Comparison of ENCODE assay signal across 17 cellular contexts in the genomic region with DNA sequence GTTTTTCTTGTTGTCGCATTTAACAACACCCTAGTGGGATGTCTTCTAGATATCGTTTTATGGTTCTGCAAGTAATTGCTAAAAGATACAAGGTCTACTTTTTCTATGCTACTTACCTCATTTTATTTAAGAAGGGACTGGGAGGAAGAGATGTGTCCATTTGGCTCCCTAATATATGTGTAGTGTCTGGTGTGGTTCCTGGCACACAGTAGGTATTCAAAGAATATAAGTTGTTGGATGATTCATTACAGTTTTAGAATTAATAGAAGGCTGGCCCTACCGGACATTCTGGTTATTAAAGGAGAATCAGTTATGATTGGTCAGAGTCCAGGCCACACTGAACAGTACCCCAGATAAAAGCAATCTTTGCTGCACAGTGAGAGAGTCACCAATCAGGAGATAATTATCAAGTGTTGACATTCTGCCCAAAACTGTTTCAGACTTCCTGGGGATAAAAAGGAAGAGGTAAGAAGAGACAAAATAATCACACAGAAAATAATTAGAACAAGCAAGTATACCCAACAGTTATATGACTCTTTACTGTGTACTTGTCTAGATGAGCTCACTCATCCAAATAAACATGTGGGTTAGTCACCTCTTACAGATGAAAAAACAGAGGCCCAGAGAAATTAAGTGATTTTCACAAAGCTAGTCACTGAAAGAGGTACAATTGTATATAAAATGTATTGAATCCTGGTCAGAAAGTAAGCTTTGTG. TPM values are rescaled to one million over a fixed set of nuclear protein-coding genes. Genes with fewer than 3 reads are reported as not detected.
DNase-seq lines count a peak whose midpoint lies in the region; ATAC-seq and TF ChIP-seq lines count a peak whose summit lies in the region.
"Had no signal": no experiment of that assay in that cellular context is flagged by ENCODE, and none has a peak within 500 bp of the region (broad histone marks: within the 10 kb centered on the region; RNA-seq: fewer than 3 reads in every experiment).

No MANE protein-coding gene starts in this region.

- no peak for TF ChIP-seq CTCF in foreskin fibroblast (IDR thresholded peaks at IDR 0.05; ENCODE audit: low read depth, low read length)

- DNase-seq in Caki2 (ENCODE audit: low read depth) (peak; percentile 29), MG63 (peak; percentile 30), amniotic epithelial cell (ENCODE audit: low read depth) (peak; percentile 53), foreskin fibroblast (peak; percentile 60 to 74), cardiac septum (ENCODE audit: low spot score) (no peak), left lobe of liver (ENCODE audit: low spot score) (no peak), Right ventricle myocardium inferior (ENCODE audit: missing footprints) (no peak), NCI-H2081 treated with DMSO at 0.1 percent for 48 hours (lab: John Stamatoyannopoulos, UW) (no peak)
- DNase-seq: DND-41; KBM-7; kidney; NCI-H187 treated with DMSO at 0.1 percent for 48 hours; NCI-H774; psoas muscle; SIG-M5; stimulated activated CD8-positive, alpha-beta memory T cell treated with anti-CD3 and anti-CD28 coated beads, Interleukin-4, amount 100 ng/mL, for 48 hours had no signal

- H3K36me3 ChIP-seq in MG63 = no peaks in the 10 kb centered on the region

- intact Hi-C loops in cardiac septum (cut with DNase I) (no loop called here), Right ventricle myocardium inferior (cut with DNase I) (no loop called here)

- no peak for ATAC-seq in left lobe of liver
- no peak for ATAC-seq in Right ventricle myocardium inferior
- ATAC-seq: psoas muscle had no signal

- no peaks in the 10 kb centered on the region; the same call in 1 of the 2 replicates for H3K9me3 ChIP-seq in MG63

- no peaks in the 10 kb centered on the region for H3K27me3 ChIP-seq in MG63

- H3K4me3 ChIP-seq in MG63 (no peak overlapping the region), foreskin fibroblast (ENCODE audit: low read depth in 1 of 2, low read length in 2 of 2) (no peak overlapping the region)
- H3K4me3 ChIP-seq: psoas muscle had no signal

- in situ Hi-C loops in Caki2 (cut with HindIII; ENCODE audit: low pct_unique_long_range_greater_than_20kb, low sequenced_read_pairs) = no loop called here

RNA-seq across cellular contexts. Expression of a gene that starts 7.0 kb away (rescaled TPM):
- total RNA-seq in Caki2 (2014; rRNA removed; shearing (Covaris generic); ENCODE audit: low replicate concordance) = not detected in 2 replicates
- not detected in 2 replicates for total RNA-seq in MG63 (2014; rRNA removed; shearing (Covaris generic); ENCODE audit: low replicate concordance)
- total RNA-seq in cardiac septum (not detected), left lobe of liver (not detected), Right ventricle myocardium inferior (not detected)
- total RNA-seq: glomerular endothelial cell, kidney, psoas muscle had no signal

Comparison
In these comparisons a context has a peak if more than half of its experiments do, and no peak if none do; other contexts are left out.
1. DNase-seq: peak in Caki2 (single experiment), MG63 (single experiment), amniotic epithelial cell (single experiment) and foreskin fibroblast (2 of 2); none in cardiac septum (single experiment), left lobe of liver (single experiment), Right ventricle myocardium inferior (single experiment) and NCI-H2081 treated with DMSO at 0.1 percent for 48 hours (single experiment).